Comparison of ENCODE assay signal across 26 cellular contexts in genomic region chr1:77401384-77401783, GRCh38.
"Had no signal": no experiment of that assay in that cellular context is flagged by ENCODE, and none has a peak within 500 bp of the region (broad histone marks: within the 10 kb centered on the region; RNA-seq: fewer than 3 reads in every experiment).

No MANE protein-coding gene starts in this region.

- H3K4me1 Mint-ChIP-seq: stimulated activated memory B cell treated with anti-CD40 and anti-IgM and Interleukin-4, amounts not matched to agents 10 μg/mL and 1 μg/mL and 100 μg/mL, for 72 hours had no signal

- H3K27me3 Mint-ChIP-seq: naive thymus-derived CD8-positive, alpha-beta T cell; progenitor cell of endocrine pancreas; stimulated activated naive CD8-positive, alpha-beta T cell treated with anti-CD3 and anti-CD28 coated beads, Interleukin-15, amount 100 ng/mL, for 72 hours had no signal

- H3K9me3 Mint-ChIP-seq: stimulated activated memory B cell treated with anti-CD40 and anti-IgM and Interleukin-4, amounts not matched to agents 10 μg/mL and 1 μg/mL and 100 μg/mL, for 72 hours; stimulated activated naive CD8-positive, alpha-beta T cell treated with anti-CD3 and anti-CD28 coated beads, Interleukin-15, amount 100 ng/mL, for 72 hours had no signal

- H3K4me3 Mint-ChIP-seq: naive thymus-derived CD8-positive, alpha-beta T cell; nephron; neural crest cell; stimulated activated memory B cell treated with anti-CD40 and anti-IgM and Interleukin-4, amounts not matched to agents 10 μg/mL and 1 μg/mL and 100 μg/mL, for 72 hours; stimulated activated naive CD8-positive, alpha-beta T cell treated with anti-CD3 and anti-CD28 coated beads, Interleukin-15, amount 100 ng/mL, for 72 hours; type B pancreatic cell had no signal

- H3K27ac ChIP-seq: left lung, lower lobe of right lung, ovary, right atrium auricular region, right lobe of liver, uterus had no signal

- DNase-seq: hippocampal formation; kidney glomerular epithelial cell; left colon; left lung; lower lobe of right lung; mammary epithelial cell; naive thymus-derived CD8-positive, alpha-beta T cell; nucleus accumbens; ovary; right lobe of liver; stimulated activated CD4-positive, alpha-beta T cell treated with anti-CD3 and anti-CD28 coated beads, Interleukin-1b, Interleukin-23, amount 100 ng/mL, for 48 hours; stimulated activated CD4-positive, alpha-beta T cell treated with anti-CD3 and anti-CD28 coated beads, Interleukin-2, amount 100 ng/mL, for 48 hours; stimulated activated CD4-positive, alpha-beta T cell treated with anti-CD3 and anti-CD28 coated beads, Interleukin-4, amount 100 ng/mL, for 4 hours; stimulated activated CD8-positive, alpha-beta memory T cell treated with anti-CD3 and anti-CD28 coated beads, Interleukin-4, amount 100 ng/mL, for 48 hours; stimulated activated naive CD4-positive, alpha-beta T cell treated with Interleukin-2 at 50 U/mL for 16 hours; stimulated activated naive CD8-positive, alpha-beta T cell treated with anti-CD3 and anti-CD28 coated beads, Interleukin-15, amount 100 ng/mL, for 72 hours; uterus had no signal

- H3K4me3 ChIP-seq: left lung, lower lobe of right lung, ovary, right atrium auricular region, right lobe of liver, smooth muscle cell, tibial nerve, uterus had no signal

- H3K27ac Mint-ChIP-seq: nephron; progenitor cell of endocrine pancreas; stimulated activated memory B cell treated with anti-CD40 and anti-IgM and Interleukin-4, amounts not matched to agents 10 μg/mL and 1 μg/mL and 100 μg/mL, for 72 hours; stimulated activated naive CD8-positive, alpha-beta T cell treated with anti-CD3 and anti-CD28 coated beads, Interleukin-15, amount 100 ng/mL, for 72 hours; type B pancreatic cell had no signal

- H3K36me3 Mint-ChIP-seq: stimulated activated memory B cell treated with anti-CD40 and anti-IgM and Interleukin-4, amounts not matched to agents 10 μg/mL and 1 μg/mL and 100 μg/mL, for 72 hours; type B pancreatic cell had no signal

- H3K27me3 ChIP-seq: left lung, ovary, right atrium auricular region, right lobe of liver, tibial nerve, uterus had no signal

- FAIRE-seq: keratinocyte had no signal

- ATAC-seq: left colon; left lung; lower lobe of right lung; naive thymus-derived CD8-positive, alpha-beta T cell; right lobe of liver; stimulated activated memory B cell treated with anti-CD40 and anti-IgM and Interleukin-4, amounts not matched to agents 10 μg/mL and 1 μg/mL and 100 μg/mL, for 72 hours; stimulated activated naive CD8-positive, alpha-beta T cell treated with anti-CD3 and anti-CD28 coated beads, Interleukin-15, amount 100 ng/mL, for 72 hours had no signal
